ENCODE assay signal across 13 cellular contexts in the genomic region with DNA sequence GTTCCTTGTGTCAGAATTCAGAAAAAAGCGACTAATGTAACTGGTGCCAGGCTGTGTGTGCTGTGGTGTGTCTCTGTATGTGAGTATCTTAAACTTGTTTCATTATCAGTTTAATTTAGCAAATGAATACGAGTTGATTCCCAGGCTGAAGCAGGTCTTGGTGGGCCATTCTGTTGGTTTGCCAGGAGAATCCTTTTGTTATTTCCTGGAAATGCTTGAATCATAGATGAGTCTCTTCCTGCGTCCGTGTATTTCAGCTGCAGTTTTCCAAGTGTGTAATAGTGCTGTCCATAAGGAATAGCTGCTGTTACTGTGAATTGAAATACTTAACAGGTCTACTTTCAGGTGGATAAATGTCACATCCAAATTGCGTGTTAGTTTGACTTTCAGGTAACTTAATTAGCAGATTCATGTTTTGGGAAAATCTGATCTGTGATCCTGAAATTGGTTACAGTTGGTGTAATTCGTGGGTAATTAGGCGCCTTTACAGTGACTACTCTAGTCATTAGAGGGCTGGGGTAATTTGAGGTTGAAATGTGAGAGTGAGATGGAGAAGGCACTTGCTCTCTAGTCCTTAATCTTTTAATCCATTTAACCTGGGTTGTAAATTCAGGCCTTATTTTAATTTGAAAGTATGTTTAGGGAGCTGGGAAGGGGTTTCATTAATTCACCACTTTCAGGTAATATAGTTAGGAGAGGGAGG. TPM values are rescaled to one million over a fixed set of nuclear protein-coding genes. Genes with fewer than 3 reads are reported as not detected.
DNase-seq lines count a peak whose midpoint lies in the region; ATAC-seq, FAIRE-seq and TF ChIP-seq lines count a peak whose summit lies in the region.
"Had no signal": no experiment of that assay in that cellular context is flagged by ENCODE, and none has a peak within 500 bp of the region (broad histone marks: within the 10 kb centered on the region; RNA-seq: fewer than 3 reads in every experiment).

No MANE protein-coding gene starts in this region.

- TF ChIP-seq POLR2A in GM12878 (IDR thresholded peaks at IDR 0.05; ENCODE audit: low read depth, low read length) (no peak), adrenal gland (IDR thresholded peaks at IDR 0.05) (no peak)

- H3K4me3 ChIP-seq in GM12878 (peak overlapping the region; percentile 85), mucosa of descending colon (no peak overlapping the region), adrenal gland (no peak overlapping the region), ascending aorta (peak overlapping the region in 1 of 2 donors; percentile 47)
- H3K4me3 ChIP-seq: SK-N-MC had no signal

- H3K27me3 Mint-ChIP-seq in natural killer cell treated with Interleukin-12 subunit alpha and Interleukin-12 subunit beta and Interleukin-15 and Interleukin-18, amount 100 ng/mL, for 72 hours = no peaks in the 10 kb centered on the region

- no peak for FAIRE-seq in GM12878 (lab: Jason Lieb, UNC)
- FAIRE-seq: G401.6 had no signal

- peak overlapping the region; percentile 93 for H3K9ac ChIP-seq in GM12878 (ENCODE audit: control insufficient read depth, insufficient read depth, low read length)

- in situ Hi-C loops in GM12878 (cut with MboI) = no loop called here

- 1% methylated on average over 7 of the region's 7 CpGs for WGBS in GM12878 (ENCODE audit: insufficient coverage, insufficient replicate concordance, low lambda C conversion rate, missing lambda C conversion rate)
- WGBS in adrenal gland, 4 donors = 82 to 88% (median 87%) methylated on average over 7 of the region's 7 CpGs

- no peaks in the 10 kb centered on the region for H3K36me3 Mint-ChIP-seq in natural killer cell treated with Interleukin-12 subunit alpha and Interleukin-12 subunit beta and Interleukin-15 and Interleukin-18, amount 100 ng/mL, for 72 hours

- peak overlapping the region; percentile 85 to 87 for H3K27ac Mint-ChIP-seq in natural killer cell treated with Interleukin-12 subunit alpha and Interleukin-12 subunit beta and Interleukin-15 and Interleukin-18, amount 100 ng/mL, for 72 hours
- H3K27ac Mint-ChIP-seq: progenitor cell of endocrine pancreas had no signal

- peaks cover 54 to 74% of the 10 kb centered on the region in 2 donors for H3K4me1 Mint-ChIP-seq in natural killer cell treated with Interleukin-12 subunit alpha and Interleukin-12 subunit beta and Interleukin-15 and Interleukin-18, amount 100 ng/mL, for 72 hours (ENCODE audit: low read depth in 2 of 2)

- H3K4me1 ChIP-seq in GM12878 (ENCODE audit: control insufficient read depth, insufficient read depth, low read length) = peaks cover 38% of the 10 kb centered on the region
- H3K4me1 ChIP-seq in mucosa of descending colon (ENCODE audit: low read depth) = peaks cover 6% of the 10 kb centered on the region
- H3K4me1 ChIP-seq in adrenal gland (replicated peaks in 1 of 2) = peaks cover 0 to 8% of the 10 kb centered on the region in 2 donors
- H3K4me1 ChIP-seq in ascending aorta = peaks cover 21 to 40% of the 10 kb centered on the region in 2 donors

- RAD21 ChIA-PET in GM12878 (lab: Charles Lee; ENCODE audit: unreplicated experiment) = interaction anchor here (1.5 to 15.3 kb wide), 8 partner anchors 8 to 144 kb away, joined by 4 to 429 read pairs (median 14); a partner anchor contains a TSS

- CTCF ChIA-PET in GM12878 (lab: Yijun Ruan, JAX) = interaction anchor here (0.6 to 4.7 kb wide), 11 partner anchors 9 to 83 kb away, joined by 3 to 30 read pairs (median 6); no protein-coding TSS in a partner anchor

- TF ChIP-seq CTCF in GM12878 (IDR thresholded peaks at IDR 0.05 in 2 of 3, conservative IDR thresholded peaks at IDR 0.05 in 1 of 3; ENCODE audit: control insufficient read depth in 2 of 3, extremely low read depth in 1 of 3, insufficient read depth in 1 of 3, low read depth in 3 of 3, low read length in 3 of 3) (no peak), mucosa of descending colon (IDR thresholded peaks at IDR 0.05) (no peak), adrenal gland (IDR thresholded peaks at IDR 0.05) (no peak), ascending aorta (IDR thresholded peaks at IDR 0.05) (no peak)

- no peak for TF ChIP-seq RAD21 in GM12878 (IDR thresholded peaks at IDR 0.05; ENCODE audit: insufficient read depth, low read depth, low read length)

- peak overlapping the region; percentile 84 for H3K4me3 Mint-ChIP-seq in natural killer cell treated with Interleukin-12 subunit alpha and Interleukin-12 subunit beta and Interleukin-15 and Interleukin-18, amount 100 ng/mL, for 72 hours

- H3K36me3 ChIP-seq in GM12878 (ENCODE audit: control insufficient read depth in 2 of 2, insufficient read depth in 2 of 2, low read length in 1 of 2) (peaks cover 3 to 12% of the 10 kb centered on the region in 2 experiments), mucosa of descending colon (ENCODE audit: low read depth) (no peaks in the 10 kb centered on the region), adrenal gland (replicated peaks in 1 of 2) (no peaks in the 10 kb centered on the region), ascending aorta (no peaks in the 10 kb centered on the region)

- POLR2A ChIA-PET in GM12878 (lab: Charles Lee) = interaction anchor here (1.2 to 18.1 kb wide), 5 partner anchors 9 to 56 kb away, joined by 3 to 322 read pairs (median 56); a partner anchor contains a TSS

- no peak for TF ChIP-seq EP300 in GM12878 (IDR thresholded peaks at IDR 0.05; ENCODE audit: borderline replicate concordance in 1 of 2, control insufficient read depth in 1 of 2, low read depth in 2 of 2, low read length in 2 of 2)

- no peaks in the 10 kb centered on the region for H3K9me3 Mint-ChIP-seq in natural killer cell treated with Interleukin-12 subunit alpha and Interleukin-12 subunit beta and Interleukin-15 and Interleukin-18, amount 100 ng/mL, for 72 hours

- no peak for ATAC-seq in GM12878
- no peak for ATAC-seq in natural killer cell treated with Interleukin-12 subunit alpha and Interleukin-12 subunit beta and Interleukin-15 and Interleukin-18, amount 100 ng/mL, for 72 hours
- no peak for ATAC-seq in mucosa of descending colon
- ATAC-seq in GM21576 (IDR thresholded peaks at IDR 0.05; ENCODE audit: unreplicated experiment) = no peak

- no peaks in the 10 kb centered on the region for H4K20me1 ChIP-seq in GM12878 (ENCODE audit: control insufficient read depth, insufficient read depth)

- H3K79me2 ChIP-seq in GM12878 (ENCODE audit: control insufficient read depth, insufficient read depth, low read length) = peaks cover 99% of the 10 kb centered on the region

- TSS peak; percentile 54 for BruUV-seq in GM12878 (replicated peaks; lab: Mats Ljungman, UMichigan)

- intact Hi-C loops in GM12878 (cut with micrococcal nuclease; ENCODE audit: unreplicated experiment) = loop anchor here (5.0 kb wide), 2 partner anchors 143 to 152 kb away; no protein-coding TSS in a partner anchor
- intact Hi-C loops in mucosa of descending colon (cut with DNase I, micrococcal nuclease) = no loop called here
- intact Hi-C loops in adrenal gland (cut with DNase I) = no loop called here
- intact Hi-C loops in ascending aorta (cut with DNase I) = loop anchor here (5.0 kb wide), 2 partner anchors 32 to 62 kb away; no protein-coding TSS in a partner anchor

- peak; percentile 69 for DNase-seq in ELR (ENCODE audit: low read depth)
- peak; percentile 47 for DNase-seq in NCI-H1105 (lab: John Stamatoyannopoulos, UW)
- DNase-seq in GM12878 (ENCODE audit: low read depth, low spot score) = no peak
- peak; percentile 49 for DNase-seq in natural killer cell treated with Interleukin-12 subunit alpha and Interleukin-12 subunit beta and Interleukin-15 and Interleukin-18, amount 100 ng/mL, for 72 hours (ENCODE audit: low spot score)
- DNase-seq in mucosa of descending colon = no peak
- DNase-seq in adrenal gland = no peak
- no peak for DNase-seq in ascending aorta (ENCODE audit: low spot score in 2 of 2)
- DNase-seq: activated CD8-positive, alpha-beta memory T cell treated with anti-CD3 and anti-CD28 coated beads, Interleukin-2, amount 50 U/mL, for 4 hours; effector CD4-positive, alpha-beta T cell had no signal

- H2AFZ ChIP-seq in GM12878 (ENCODE audit: control insufficient read depth, low read depth, low read length) = no peak overlapping the region

- H3K27ac ChIP-seq in GM12878 (ENCODE audit: control insufficient read depth, insufficient read depth) (peak overlapping the region; percentile 81), adrenal gland (peak overlapping the region in 1 of 5 donors; percentile 5), ascending aorta (peak overlapping the region in 1 of 2 donors; percentile 90)
- H3K27ac ChIP-seq: SK-N-MC had no signal

- SMC1A ChIA-PET in GM12878 (lab: Charles Lee; ENCODE audit: uncharacterized antibody, unreplicated experiment) = interaction anchor here (0.9 to 14.0 kb wide), 12 partner anchors 9 to 144 kb away, joined by 3 to 356 read pairs (median 10); a partner anchor contains a TSS

- H3K9me3 ChIP-seq in GM12878 (replicated peaks; ENCODE audit: control insufficient read depth, insufficient read depth, low read length) (no peaks in the 10 kb centered on the region), mucosa of descending colon (no peaks in the 10 kb centered on the region), adrenal gland (replicated peaks in 1 of 3) (no peaks in the 10 kb centered on the region), ascending aorta (no peaks in the 10 kb centered on the region)

- no peaks in the 10 kb centered on the region for H3K27me3 ChIP-seq in GM12878 (replicated peaks in 1 of 2; ENCODE audit: control insufficient read depth in 2 of 2, insufficient read depth in 2 of 2, low read length in 1 of 2)
- no peaks in the 10 kb centered on the region for H3K27me3 ChIP-seq in adrenal gland
- H3K27me3 ChIP-seq in ascending aorta = no peaks in the 10 kb centered on the region

- peak overlapping the region; percentile 87 for H3K4me2 ChIP-seq in GM12878 (ENCODE audit: control insufficient read depth, insufficient read depth)

RNA-seq across cellular contexts. Expression of a gene that starts 23.8 kb away (rescaled TPM):
- total RNA-seq in GM12878 (2013; cell fraction: nucleolus; rRNA removed) = 766 and 777 TPM in 2 replicates
- total RNA-seq in GM12878 (2014; rRNA removed) (77.0 and 90.4 TPM in 2 replicates), GM12878 (2014; rRNA removed; fragmentation: Illumina TruSeq; extraction: Trizol) (64.0 and 66.4 TPM in 2 replicates), GM12878 (2021) (77.8 and 85.2 TPM in 2 replicates), mucosa of descending colon (1 to 10 TPM; 5.9 to 9.8 (median 6.7) TPM), adrenal gland (1 to 10 TPM; 3.0 to 8.6 (median 5.3) TPM), ascending aorta (6.9 TPM)
- 39.6 TPM for polyA plus RNA-seq in GM12878 (2011; ENCODE audit: low read depth)
- polyA plus RNA-seq in GM12878 (2011; rRNA removed) (90.9 and 101 TPM in 2 replicates), GM12878 (2014; fragmentation: Illumina TruSeq; extraction: Trizol) (74.3 and 94.5 TPM in 2 replicates), GM12878 (2014; fragmentation: Nextera tagmentation; extraction: Ambion mirVana) (1 to 10 TPM; 8.5 to 9.5 TPM), GM12878 (2014; rRNA removed) (47.1 and 47.5 TPM in 2 replicates), GM12878 (2016; fragmentation: Nextera tagmentation; extraction: Ambion mirVana) (10 to 100 TPM; 74.5 TPM), adrenal gland (1 to 10 TPM; 2.5 to 3.9 (median 2.8) TPM)
- polyA plus RNA-seq in GM12878 (2011; cell fraction: cytosol; rRNA removed) = 65.6 and 84.8 TPM in 2 replicates
- 169 and 183 TPM in 2 replicates for polyA plus RNA-seq in GM12878 (2011; cell fraction: nucleus; rRNA removed)
- polyA plus RNA-seq in GM12878 (2012) = 45.1 and 70.5 TPM in 2 replicates
- 177 and 187 TPM in 2 replicates for polyA minus RNA-seq in GM12878 (2011; rRNA and poly(A)+ RNA removed)
- 53.1 and 74.4 TPM in 2 replicates for polyA minus RNA-seq in GM12878 (2011; cell fraction: cytosol; rRNA and poly(A)+ RNA removed)
- polyA minus RNA-seq in GM12878 (2011; cell fraction: nucleus; rRNA and poly(A)+ RNA removed) = 194 and 231 TPM in 2 replicates
- total RNA-seq in natural killer cell treated with Interleukin-12 subunit alpha and Interleukin-12 subunit beta and Interleukin-15 and Interleukin-18, amount 100 ng/mL, for 72 hours = 10 to 100 TPM; 35.8 to 42.3 TPM

Comparison
In these comparisons a context has a peak if more than half of its experiments do, and no peak if none do; other contexts are left out.
1. DNase-seq: peak in ELR (single experiment), NCI-H1105 (single experiment) and natural killer cell treated with Interleukin-12 subunit alpha and Interleukin-12 subunit beta and Interleukin-15 and Interleukin-18, amount 100 ng/mL, for 72 hours (single experiment); none in GM12878 (single experiment), mucosa of descending colon (0 of 3), adrenal gland (0 of 7) and ascending aorta (0 of 2).
2. intact Hi-C loops: an anchor here in GM12878 (5.0 kb wide) and ascending aorta (5.0 kb wide); none called in mucosa of descending colon and adrenal gland.